ENCODE assay signal across 2 cellular contexts in genomic region chr13:58921129-58921528, GRCh38.
TF ChIP-seq lines count a peak whose summit lies in the region.

No MANE protein-coding gene starts in this region.

TF ChIP-seq in GM23338, 12 proteins besides CTCF, POLR2A, EP300 and RAD21:
- TF ChIP-seq REST (IDR thresholded peaks at IDR 0.05; ENCODE audit: unreplicated experiment) (no peak), STAT1 (IDR thresholded peaks at IDR 0.05; ENCODE audit: unreplicated experiment) (no peak), ZNF114 (CRISPR knock-in tag; IDR thresholded peaks at IDR 0.05) (no peak), ZNF331 (CRISPR knock-in tag; IDR thresholded peaks at IDR 0.05; ENCODE audit: low read depth) (no peak)

TF ChIP-seq in HepG2, 621 proteins besides CTCF, POLR2A, EP300 and RAD21 (continued from another document):
- TF ChIP-seq TERF1 (CRISPR knock-in tag; IDR thresholded peaks at IDR 0.05), result no peak
- no peak for TF ChIP-seq SMAD1 (CRISPR knock-in tag; IDR thresholded peaks at IDR 0.05; ENCODE audit: borderline replicate concordance, low read depth)
- no peak for TF ChIP-seq ZFY (CRISPR knock-in tag; IDR thresholded peaks at IDR 0.05)
- no peak for TF ChIP-seq FOXM1 (CRISPR knock-in tag; IDR thresholded peaks at IDR 0.05)
- TF ChIP-seq MED8 (CRISPR knock-in tag; IDR thresholded peaks at IDR 0.05; ENCODE audit: insufficient replicate concordance), result no peak
- TF ChIP-seq ZNF788 (CRISPR knock-in tag; IDR thresholded peaks at IDR 0.05; ENCODE audit: borderline replicate concordance), result no peak
- TF ChIP-seq ZNF567 (CRISPR knock-in tag; IDR thresholded peaks at IDR 0.05; ENCODE audit: borderline replicate concordance), result no peak
- no peak for TF ChIP-seq ZFP36 (IDR thresholded peaks at IDR 0.05; ENCODE audit: borderline replicate concordance, low read depth, low read length, partially characterized antibody)
- TF ChIP-seq RBAK (CRISPR knock-in tag; IDR thresholded peaks at IDR 0.05), result no peak
- no peak for TF ChIP-seq KDM1A (CRISPR knock-in tag; IDR thresholded peaks at IDR 0.05)
